In the genomic region with DNA sequence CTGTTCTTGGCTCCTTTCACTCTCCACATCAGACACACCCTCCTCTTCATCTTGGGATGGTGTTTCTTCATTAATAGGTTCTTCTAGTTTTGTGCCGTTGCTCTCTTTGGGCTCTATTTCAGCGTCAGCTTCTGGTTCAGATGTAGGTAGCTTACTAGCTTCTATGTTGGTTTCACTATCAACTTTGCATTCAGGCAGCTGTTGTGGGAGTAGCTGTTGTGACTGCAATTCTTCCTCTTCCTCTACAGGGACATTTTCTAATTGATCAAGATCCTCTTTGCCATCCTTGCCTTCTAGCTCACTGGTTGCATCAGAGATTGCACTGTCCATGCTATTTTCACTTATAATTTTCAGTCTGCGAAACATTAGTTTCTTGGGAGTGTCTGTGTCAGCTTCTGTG, we compare ENCODE assay signal across 14 cellular contexts.
DNase-seq lines count a peak whose midpoint lies in the region; ATAC-seq and TF ChIP-seq lines count a peak whose summit lies in the region.
"Had no signal": no experiment of that assay in that cellular context is flagged by ENCODE, and none has a peak within 500 bp of the region (broad histone marks: within the 10 kb centered on the region; RNA-seq: fewer than 3 reads in every experiment).

No MANE protein-coding gene starts in this region.

- no peaks in the 10 kb centered on the region for H3K27me3 ChIP-seq in lower lobe of right lung (ENCODE audit: low read depth)
- no peaks in the 10 kb centered on the region for H3K27me3 ChIP-seq in foreskin keratinocyte

- H3K9me3 Mint-ChIP-seq in activated CD4-positive, alpha-beta T cell treated with anti-CD3 and anti-CD28 coated beads, Interleukin-2, amount 10 ng/mL, durations not matched to agents 7 days and 5 days: no peaks in the 10 kb centered on the region
- no peaks in the 10 kb centered on the region for H3K9me3 Mint-ChIP-seq in HFFc6

- peaks cover 29% of the 10 kb centered on the region for H3K4me1 Mint-ChIP-seq in activated CD4-positive, alpha-beta T cell treated with anti-CD3 and anti-CD28 coated beads, Interleukin-2, amount 10 ng/mL, durations not matched to agents 7 days and 5 days
- peaks cover 38% of the 10 kb centered on the region for H3K4me1 Mint-ChIP-seq in HFFc6 (ENCODE audit: low read depth)

- CTCF ChIA-PET in activated CD4-positive, alpha-beta T cell treated with anti-CD3 and anti-CD28 coated beads, Interleukin-2, amount 10 ng/mL, durations not matched to agents 7 days and 5 days (lab: Charles Lee): interaction anchor here (0.5 kb wide), 1 partner anchor 128 kb away, joined by 4 read pairs; no protein-coding TSS in a partner anchor

- ATAC-seq in lower lobe of right lung (peak; percentile 51 to 59), foreskin keratinocyte (no peak)
- ATAC-seq: A549, Panc1 had no signal

- TF ChIP-seq CTCF in HFFc6 (IDR thresholded peaks at IDR 0.05) (no peak), lower lobe of right lung (IDR thresholded peaks at IDR 0.05) (no peak), foreskin keratinocyte (conservative IDR thresholded peaks at IDR 0.05) (no peak)

- POLR2A ChIA-PET in activated CD4-positive, alpha-beta T cell treated with anti-CD3 and anti-CD28 coated beads, Interleukin-2, amount 10 ng/mL, durations not matched to agents 7 days and 5 days (lab: Charles Lee): no interaction called here

- H3K9me3 ChIP-seq in lower lobe of right lung: no peaks in the 10 kb centered on the region
- H3K9me3 ChIP-seq: A549 had no signal

- H3K4me1 ChIP-seq in lower lobe of right lung (no peaks in the 10 kb centered on the region), foreskin keratinocyte (no peaks in the 10 kb centered on the region)
- H3K4me1 ChIP-seq: A549 had no signal

- peaks cover 94% of the 10 kb centered on the region for H3K36me3 ChIP-seq in lower lobe of right lung

- intact Hi-C loops in lower lobe of right lung (cut with DNase I): no loop called here

- peak overlapping the region; percentile 0 for H3K27ac Mint-ChIP-seq in activated CD4-positive, alpha-beta T cell treated with anti-CD3 and anti-CD28 coated beads, Interleukin-2, amount 10 ng/mL, durations not matched to agents 7 days and 5 days
- peak overlapping the region; percentile 9; the same call in 1 of the 2 replicates for H3K27ac Mint-ChIP-seq in HFFc6

- DNase-seq in activated CD4-positive, alpha-beta T cell treated with anti-CD3 and anti-CD28 coated beads, Interleukin-2, amount 10 ng/mL, durations not matched to agents 7 days and 5 days: no peak
- DNase-seq in activated CD4-positive, alpha-beta T cell treated with anti-CD3 and anti-CD28 coated beads, Interleukin-2, amount 50 U/mL, for 4 hours: no peak
- no peak for DNase-seq in HFFc6
- DNase-seq in SIG-M5 (lab: John Stamatoyannopoulos, UW): peak; percentile 43
- no peak for DNase-seq in lower lobe of right lung
- no peak for DNase-seq in HK-2 (ENCODE audit: unreplicated experiment)
- DNase-seq in foreskin keratinocyte: no peak
- DNase-seq in NCI-H748 (lab: John Stamatoyannopoulos, UW; ENCODE audit: unreplicated experiment): no peak
- DNase-seq: amygdala; effector CD4-positive, alpha-beta T cell; NCI-H187 treated with DMSO at 0.1 percent for 48 hours had no signal

- no peak overlapping the region for H3K4me3 Mint-ChIP-seq in activated CD4-positive, alpha-beta T cell treated with anti-CD3 and anti-CD28 coated beads, Interleukin-2, amount 10 ng/mL, durations not matched to agents 7 days and 5 days
- no peak overlapping the region for H3K4me3 Mint-ChIP-seq in HFFc6

- no peak overlapping the region for H3K27ac ChIP-seq in lower lobe of right lung
- no peak overlapping the region for H3K27ac ChIP-seq in foreskin keratinocyte
- H3K27ac ChIP-seq: A549, VCaP had no signal

- no peaks in the 10 kb centered on the region for H3K27me3 Mint-ChIP-seq in activated CD4-positive, alpha-beta T cell treated with anti-CD3 and anti-CD28 coated beads, Interleukin-2, amount 10 ng/mL, durations not matched to agents 7 days and 5 days
- H3K27me3 Mint-ChIP-seq in HFFc6 (ENCODE audit: insufficient read depth): no peaks in the 10 kb centered on the region; the same call in 1 of the 2 replicates

- H3K4me3 ChIP-seq in lower lobe of right lung: no peak overlapping the region
- H3K4me3 ChIP-seq: A549 had no signal

- H3K36me3 Mint-ChIP-seq in activated CD4-positive, alpha-beta T cell treated with anti-CD3 and anti-CD28 coated beads, Interleukin-2, amount 10 ng/mL, durations not matched to agents 7 days and 5 days (ENCODE audit: low read depth): peaks cover 60% of the 10 kb centered on the region
- H3K36me3 Mint-ChIP-seq in HFFc6 (ENCODE audit: low read depth): peaks cover 63% of the 10 kb centered on the region
